Comparison of ENCODE assay signal across 1 cellular context in genomic region chr11:5476184-5476819, GRCh38.
TF ChIP-seq lines count a peak whose summit lies in the region.

No MANE protein-coding gene starts in this region.

TF ChIP-seq in endothelial cell of umbilical vein, 7 proteins besides CTCF, POLR2A, EP300 and RAD21:
- TF ChIP-seq MAX (IDR thresholded peaks at IDR 0.05; ENCODE audit: insufficient read depth, insufficient read length) (no peak), GATA2 (IDR thresholded peaks at IDR 0.05; ENCODE audit: insufficient read depth, insufficient read length, low read depth, low read length) (no peak), POLR2AphosphoS5 (IDR thresholded peaks at IDR 0.05; ENCODE audit: insufficient read depth, low read depth, low read length) (no peak), MYC (IDR thresholded peaks at IDR 0.05; ENCODE audit: low read depth, low read length) (no peak), FOS (IDR thresholded peaks at IDR 0.05; ENCODE audit: borderline replicate concordance, insufficient read depth, low read length) (no peak), JUN (IDR thresholded peaks at IDR 0.05; ENCODE audit: borderline replicate concordance, insufficient read depth, insufficient read length, low read depth) (no peak), EZH2 (IDR thresholded peaks at IDR 0.05; ENCODE audit: borderline replicate concordance, low read depth, low read length, severe bottlenecking) (no peak)
